In the genomic region with DNA sequence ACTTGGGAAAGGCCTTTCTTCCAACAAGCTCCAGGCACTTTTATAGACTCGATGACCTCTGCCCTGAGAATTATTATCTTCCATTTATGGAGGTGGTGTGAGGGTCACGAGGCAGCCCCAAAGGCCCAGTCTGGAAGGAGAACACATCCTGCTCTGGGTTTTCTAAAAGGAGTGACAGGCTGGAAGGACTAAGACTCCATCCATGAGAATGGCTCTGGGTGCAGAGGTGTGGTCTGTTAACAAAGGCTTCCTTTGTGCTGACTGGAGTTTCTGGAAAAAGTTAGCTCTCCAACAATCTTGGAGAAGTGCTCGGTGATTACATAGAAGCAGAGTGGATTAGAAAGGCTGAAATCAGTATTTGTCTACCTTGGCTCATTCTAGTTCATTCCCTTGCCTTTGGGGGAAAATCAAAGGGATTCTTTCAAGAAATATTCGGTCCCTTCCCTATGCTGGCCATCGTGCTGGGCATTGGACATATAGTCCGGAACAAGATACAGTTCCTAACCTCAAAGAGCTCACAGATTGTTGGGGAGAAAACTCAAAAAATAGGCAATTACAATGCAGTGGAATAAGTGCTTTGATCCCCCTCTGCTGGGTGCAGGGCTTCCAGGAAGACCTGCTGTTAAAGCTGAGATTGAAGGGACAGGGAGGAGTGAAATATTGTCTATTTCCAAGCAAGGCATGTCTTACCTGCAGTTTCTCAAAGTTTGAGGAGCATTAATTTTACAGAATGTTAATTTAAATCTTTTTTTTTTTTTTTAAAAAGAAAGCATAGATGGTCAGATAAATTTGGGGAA, we compare ENCODE assay signal across 29 cellular contexts.
DNase-seq lines count a peak whose midpoint lies in the region; ATAC-seq and TF ChIP-seq lines count a peak whose summit lies in the region.
"Had no signal": no experiment of that assay in that cellular context is flagged by ENCODE, and none has a peak within 500 bp of the region (broad histone marks: within the 10 kb centered on the region; RNA-seq: fewer than 3 reads in every experiment).

No MANE protein-coding gene starts in this region.

- DNase-seq in HT1080 (ENCODE audit: low read depth) (peak; percentile 11), mesothelial cell of epicardium (ENCODE audit: low spot score in 2 of 2, unreplicated experiment in 2 of 2) (no peak), SHP77 treated with DMSO at 0.1 percent for 48 hours (lab: John Stamatoyannopoulos, UW) (no peak), adrenal gland (no peak), HEK293T (ENCODE audit: extremely low spot score) (no peak)
- no peak for DNase-seq in stimulated activated naive B cell treated with anti-CD40 and anti-IgM and Interleukin-4, amounts not matched to agents 10 μg/mL and 1 μg/mL and 100 μg/mL, for 72 hours
- DNase-seq: activated B cell treated with CpG ODN at 0.5 μM for 24 hours; activated CD4-positive, alpha-beta T cell treated with anti-CD3 and anti-CD28 coated beads, Interleukin-2, amount 50 U/mL, for 1 hour; activated gamma-delta T cell; activated T-cell treated with anti-CD3 and anti-CD28 coated beads, Interleukin-2, amount 50 U/mL, for 24 hours; Calu3; caudate nucleus; DMS79 treated with DMSO at 0.1 percent for 48 hours; GDM1; lower lobe of right lung; NCI-H1048; NCI-H1694 treated with DMSO at 0.1 percent for 48 hours; NCI-H2171; pancreas; retina; SK-N-SH; stimulated activated CD4-positive, alpha-beta T cell treated with anti-CD3 and anti-CD28 coated beads, Interleukin-12 subunit alpha, Interleukin-12 subunit beta, amount 100 ng/mL, for 4 hours; stimulated activated CD4-positive, alpha-beta T cell treated with anti-CD3 and anti-CD28 coated beads, Interleukin-4, amount 100 ng/mL, for 1 hour; tibial artery had no signal

- H3K27ac ChIP-seq in adrenal gland, result no peak overlapping the region
- H3K27ac ChIP-seq: coronary artery, lower lobe of right lung, pancreas, RWPE1, tibial artery had no signal

- POLR2A ChIA-PET in HEK293T (lab: Yijun Ruan, JAX), result no interaction called here

- no peak for ATAC-seq in stimulated activated naive B cell treated with anti-CD40 and anti-IgM and Interleukin-4, amounts not matched to agents 10 μg/mL and 1 μg/mL and 100 μg/mL, for 72 hours (replicated peaks)
- ATAC-seq: esophagus mucosa had no signal

- no peaks in the 10 kb centered on the region for H3K4me1 ChIP-seq in adrenal gland (replicated peaks in 1 of 2)
- H3K4me1 ChIP-seq: lower lobe of right lung, pancreas, tibial artery had no signal

- no peak overlapping the region for H3K4me3 ChIP-seq in adrenal gland
- H3K4me3 ChIP-seq: coronary artery, lower lobe of right lung, pancreas, tibial artery had no signal

- TF ChIP-seq CTCF in mesothelial cell of epicardium (IDR thresholded peaks at IDR 0.05; ENCODE audit: unreplicated experiment) (no peak), adrenal gland (IDR thresholded peaks at IDR 0.05) (no peak)

- H3K9me3 Mint-ChIP-seq in dendritic cell treated with granulocyte-macrophage colony-stimulating factor and Interleukin-4, amounts not matched to agents 40 ng/mL and 50 ng/mL, for 4 days, result no peaks in the 10 kb centered on the region
- no peaks in the 10 kb centered on the region for H3K9me3 Mint-ChIP-seq in mesothelial cell of epicardium
- no peaks in the 10 kb centered on the region for H3K9me3 Mint-ChIP-seq in stimulated activated naive B cell treated with anti-CD40 and anti-IgM and Interleukin-4, amounts not matched to agents 10 μg/mL and 1 μg/mL and 100 μg/mL, for 72 hours
- H3K9me3 Mint-ChIP-seq: activated B cell treated with CpG ODN at 0.5 μM for 24 hours; activated T-cell treated with anti-CD3 and anti-CD28 coated beads, Interleukin-2, amount 50 U/mL, for 24 hours; nephron had no signal

- TF ChIP-seq POLR2A in adrenal gland (IDR thresholded peaks at IDR 0.05), result no peak

- 87 to 92% (median 91%) methylated on average over 6 of the region's 6 CpGs for WGBS in adrenal gland, 4 donors

- CTCF ChIA-PET in HEK293T (lab: Yijun Ruan, JAX), result interaction anchor here (0.7 kb wide), 1 partner anchor 837 kb away, joined by 3 read pairs; no protein-coding TSS in a partner anchor

- no peaks in the 10 kb centered on the region for H3K36me3 Mint-ChIP-seq in dendritic cell treated with granulocyte-macrophage colony-stimulating factor and Interleukin-4, amounts not matched to agents 40 ng/mL and 50 ng/mL, for 4 days (ENCODE audit: low read depth)
- no peaks in the 10 kb centered on the region for H3K36me3 Mint-ChIP-seq in mesothelial cell of epicardium
- peaks cover 0 to 3% of the 10 kb centered on the region in 2 donors for H3K36me3 Mint-ChIP-seq in stimulated activated naive B cell treated with anti-CD40 and anti-IgM and Interleukin-4, amounts not matched to agents 10 μg/mL and 1 μg/mL and 100 μg/mL, for 72 hours

- no peaks in the 10 kb centered on the region for H3K27me3 ChIP-seq in adrenal gland
- H3K27me3 ChIP-seq: pancreas, tibial artery had no signal

- H3K4me3 Mint-ChIP-seq in dendritic cell treated with granulocyte-macrophage colony-stimulating factor and Interleukin-4, amounts not matched to agents 40 ng/mL and 50 ng/mL, for 4 days, result no peak overlapping the region
- H3K4me3 Mint-ChIP-seq in mesothelial cell of epicardium, result no peak overlapping the region
- no peak overlapping the region for H3K4me3 Mint-ChIP-seq in stimulated activated naive B cell treated with anti-CD40 and anti-IgM and Interleukin-4, amounts not matched to agents 10 μg/mL and 1 μg/mL and 100 μg/mL, for 72 hours
- H3K4me3 Mint-ChIP-seq: activated B cell treated with CpG ODN at 0.5 μM for 24 hours; activated T-cell treated with anti-CD3 and anti-CD28 coated beads, Interleukin-2, amount 50 U/mL, for 24 hours; nephron had no signal

- no peaks in the 10 kb centered on the region for H3K9me3 ChIP-seq in adrenal gland (replicated peaks in 1 of 3)
- H3K9me3 ChIP-seq: lower lobe of right lung, pancreas, SK-N-SH, tibial artery had no signal

- H3K4me1 Mint-ChIP-seq in dendritic cell treated with granulocyte-macrophage colony-stimulating factor and Interleukin-4, amounts not matched to agents 40 ng/mL and 50 ng/mL, for 4 days (ENCODE audit: low read depth), result peaks cover 17% of the 10 kb centered on the region
- H3K4me1 Mint-ChIP-seq in mesothelial cell of epicardium, result peaks cover 16% of the 10 kb centered on the region
- H3K4me1 Mint-ChIP-seq in stimulated activated naive B cell treated with anti-CD40 and anti-IgM and Interleukin-4, amounts not matched to agents 10 μg/mL and 1 μg/mL and 100 μg/mL, for 72 hours, result peaks cover 27 to 30% of the 10 kb centered on the region in 2 donors

- H3K27ac Mint-ChIP-seq in dendritic cell treated with granulocyte-macrophage colony-stimulating factor and Interleukin-4, amounts not matched to agents 40 ng/mL and 50 ng/mL, for 4 days, result peak overlapping the region; percentile 27
- peak overlapping the region; percentile 66 for H3K27ac Mint-ChIP-seq in mesothelial cell of epicardium
- peak overlapping the region; percentile 51 for H3K27ac Mint-ChIP-seq in stimulated activated naive B cell treated with anti-CD40 and anti-IgM and Interleukin-4, amounts not matched to agents 10 μg/mL and 1 μg/mL and 100 μg/mL, for 72 hours
- H3K27ac Mint-ChIP-seq: activated T-cell treated with anti-CD3 and anti-CD28 coated beads, Interleukin-2, amount 50 U/mL, for 24 hours had no signal

- no peaks in the 10 kb centered on the region for H3K36me3 ChIP-seq in adrenal gland (replicated peaks in 1 of 2)
- H3K36me3 ChIP-seq: lower lobe of right lung, pancreas, tibial artery had no signal

- intact Hi-C loops in dendritic cell treated with granulocyte-macrophage colony-stimulating factor and Interleukin-4, amounts not matched to agents 40 ng/mL and 50 ng/mL, for 4 days (cut with micrococcal nuclease), result no loop called here
- intact Hi-C loops in adrenal gland (cut with DNase I), result loop anchor here in 1 of 2 donors (10.0 kb wide), 1 partner anchor 61 kb away; no protein-coding TSS in a partner anchor

- peaks cover 2% of the 10 kb centered on the region for H3K27me3 Mint-ChIP-seq in dendritic cell treated with granulocyte-macrophage colony-stimulating factor and Interleukin-4, amounts not matched to agents 40 ng/mL and 50 ng/mL, for 4 days
- peaks cover 7% of the 10 kb centered on the region for H3K27me3 Mint-ChIP-seq in mesothelial cell of epicardium (ENCODE audit: low read depth)
- H3K27me3 Mint-ChIP-seq in stimulated activated naive B cell treated with anti-CD40 and anti-IgM and Interleukin-4, amounts not matched to agents 10 μg/mL and 1 μg/mL and 100 μg/mL, for 72 hours, result no peaks in the 10 kb centered on the region
- H3K27me3 Mint-ChIP-seq: activated B cell treated with CpG ODN at 0.5 μM for 24 hours; activated T-cell treated with anti-CD3 and anti-CD28 coated beads, Interleukin-2, amount 50 U/mL, for 24 hours had no signal

TF ChIP-seq in HEK293T, 16 proteins besides CTCF, POLR2A, EP300 and RAD21:
- TF ChIP-seq SUZ12 (IDR thresholded peaks at IDR 0.05), result no peak
- no peak for TF ChIP-seq FOXM1 (IDR thresholded peaks at IDR 0.05; ENCODE audit: borderline replicate concordance)
- TF ChIP-seq L3MBTL2 (conservative IDR thresholded peaks at IDR 0.05), result no peak
- no peak for TF ChIP-seq TARDBP (IDR thresholded peaks at IDR 0.05)
- no peak for TF ChIP-seq FOXK2 (IDR thresholded peaks at IDR 0.05)
- TF ChIP-seq ARNT (IDR thresholded peaks at IDR 0.05), result no peak
- no peak for TF ChIP-seq ELF4 (IDR thresholded peaks at IDR 0.05)
- TF ChIP-seq SP1 (IDR thresholded peaks at IDR 0.05), result no peak
- TF ChIP-seq LEF1 (IDR thresholded peaks at IDR 0.05; ENCODE audit: borderline replicate concordance), result no peak
- TF ChIP-seq HDGF (IDR thresholded peaks at IDR 0.05; ENCODE audit: borderline replicate concordance), result no peak
- TF ChIP-seq, protein P1, sequence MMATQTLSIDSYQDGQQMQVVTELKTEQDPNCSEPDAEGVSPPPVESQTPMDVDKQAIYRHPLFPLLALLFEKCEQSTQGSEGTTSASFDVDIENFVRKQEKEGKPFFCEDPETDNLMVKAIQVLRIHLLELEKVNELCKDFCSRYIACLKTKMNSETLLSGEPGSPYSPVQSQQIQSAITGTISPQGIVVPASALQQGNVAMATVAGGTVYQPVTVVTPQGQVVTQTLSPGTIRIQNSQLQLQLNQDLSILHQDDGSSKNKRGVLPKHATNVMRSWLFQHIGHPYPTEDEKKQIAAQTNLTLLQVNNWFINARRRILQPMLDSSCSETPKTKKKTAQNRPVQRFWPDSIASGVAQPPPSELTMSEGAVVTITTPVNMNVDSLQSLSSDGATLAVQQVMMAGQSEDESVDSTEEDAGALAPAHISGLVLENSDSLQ (IDR thresholded peaks at IDR 0.05), result no peak
- no peak for TF ChIP-seq FOXA1 (IDR thresholded peaks at IDR 0.05)
- no peak for TF ChIP-seq CTBP1 (IDR thresholded peaks at IDR 0.05; ENCODE audit: borderline replicate concordance)
- no peak for TF ChIP-seq BHLHE40 (IDR thresholded peaks at IDR 0.05; ENCODE audit: borderline replicate concordance)
- no peak for TF ChIP-seq NFRKB (IDR thresholded peaks at IDR 0.05)
TF ChIP-seq in HEK293T: peak in this region for 0.
